ENCODE assay signal across 19 cellular contexts in genomic region chr11:47125083-47125482, GRCh38.
"Had no signal": no experiment of that assay in that cellular context is flagged by ENCODE, and none has a peak within 500 bp of the region (broad histone marks: within the 10 kb centered on the region; RNA-seq: fewer than 3 reads in every experiment).

No MANE protein-coding gene starts in this region.

- H3K27me3 ChIP-seq: colonic mucosa, hepatocyte, uterus had no signal

- H3K9me3 Mint-ChIP-seq: naive B cell, nephron, type B pancreatic cell had no signal

- H3K4me2 ChIP-seq: hepatocyte had no signal

- H3K27me3 Mint-ChIP-seq: naive B cell, type B pancreatic cell had no signal

- H3K79me2 ChIP-seq: hepatocyte had no signal

- H3K4me1 Mint-ChIP-seq: naive B cell, nephron had no signal

- H3K27ac ChIP-seq: colonic mucosa, hepatocyte, skin epidermis, uterus had no signal

- H3K4me3 Mint-ChIP-seq: naive B cell, nephron, type B pancreatic cell had no signal

- H3K9me3 ChIP-seq: colonic mucosa, uterus had no signal

- ATAC-seq: left colon, left ventricle myocardium superior, sciatic nerve had no signal

- H3K4me3 ChIP-seq: colonic mucosa, hepatocyte, lung, skin epidermis, uterus had no signal

- H3K27ac Mint-ChIP-seq: naive B cell, type B pancreatic cell had no signal

- H2AFZ ChIP-seq: hepatocyte had no signal

- DNase-seq: colonic mucosa; erythroblast; foreskin melanocyte; head of caudate nucleus; left colon; left ventricle myocardium superior; mesenchymal stem cell; naive B cell; posterior cingulate gyrus; stimulated activated CD4-positive, alpha-beta T cell treated with anti-CD3 and anti-CD28 coated beads, Interleukin-2, amount 100 ng/mL, for 24 hours; stimulated activated CD4-positive, alpha-beta T cell treated with anti-CD3 and anti-CD28 coated beads, Interleukin-4, amount 100 ng/mL, for 4 hours; stimulated activated naive CD4-positive, alpha-beta T cell treated with Interleukin-2 at 50 U/mL for 16 hours; uterus had no signal

- H3K36me3 Mint-ChIP-seq: naive B cell, type B pancreatic cell had no signal

- H3K4me1 ChIP-seq: colonic mucosa, uterus had no signal

- H3K36me3 ChIP-seq: colonic mucosa, uterus had no signal
